In genomic region chr4:141497627-141498026, GRCh38 we compare ENCODE assay signal across 1 cellular context.
TF ChIP-seq lines count a peak whose summit lies in the region.

No MANE protein-coding gene starts in this region.

TF ChIP-seq in GM12878, 131 proteins besides CTCF, POLR2A, EP300 and RAD21 (continued from another document and continues in another):
- TF ChIP-seq CUX1 (IDR thresholded peaks at IDR 0.05; ENCODE audit: insufficient replicate concordance, low read depth, low read length) (no peak), JUND (IDR thresholded peaks at IDR 0.05; ENCODE audit: low read depth, low read length) (no peak; the same call in 1 of the 2 replicates), USF2 (IDR thresholded peaks at IDR 0.05; ENCODE audit: borderline replicate concordance, low read depth, low read length) (no peak), TCF3 (IDR thresholded peaks at IDR 0.05; ENCODE audit: borderline replicate concordance, insufficient read depth, low read depth, low read length) (peak; percentile 59; the same call in 1 of the 2 replicates), STAT3 (IDR thresholded peaks at IDR 0.05; ENCODE audit: low read depth, low read length) (no peak), GABPA (IDR thresholded peaks at IDR 0.05; ENCODE audit: low read depth) (no peak), SIN3A (IDR thresholded peaks at IDR 0.05; ENCODE audit: low read depth, low read length) (no peak), CEBPB (IDR thresholded peaks at IDR 0.05; ENCODE audit: borderline replicate concordance in 1 of 2, low read depth in 2 of 2, low read length in 2 of 2) (no peak), HDAC2 (IDR thresholded peaks at IDR 0.05) (no peak), LARP7 (IDR thresholded peaks at IDR 0.05) (no peak), ATF7 (IDR thresholded peaks at IDR 0.05; ENCODE audit: low read depth) (no peak), RB1 (IDR thresholded peaks at IDR 0.05; ENCODE audit: borderline replicate concordance) (no peak), RELB (IDR thresholded peaks at IDR 0.05; ENCODE audit: low read depth) (no peak), KAT2A (conservative IDR thresholded peaks at IDR 0.05; ENCODE audit: control insufficient read depth, low read depth, low read length) (no peak), RELA (IDR thresholded peaks at IDR 0.05; ENCODE audit: borderline replicate concordance, partially characterized antibody) (no peak), SMAD5 (IDR thresholded peaks at IDR 0.05; ENCODE audit: low read depth) (no peak), BCLAF1 (IDR thresholded peaks at IDR 0.05) (no peak), ZSCAN29 (IDR thresholded peaks at IDR 0.05) (no peak), CBX5 (IDR thresholded peaks at IDR 0.05; ENCODE audit: low read depth) (no peak), IRF3 (IDR thresholded peaks at IDR 0.05) (no peak), CEBPZ (IDR thresholded peaks at IDR 0.05; ENCODE audit: low read depth, low read length) (no peak), NBN (IDR thresholded peaks at IDR 0.05) (no peak), EZH2 (IDR thresholded peaks at IDR 0.05; ENCODE audit: borderline replicate concordance, control insufficient read depth, low read depth, low read length) (no peak), ZBTB11 (CRISPR knock-in tag; IDR thresholded peaks at IDR 0.05) (no peak), SMAD1 (IDR thresholded peaks at IDR 0.05; ENCODE audit: low read depth, partially characterized antibody) (no peak), ZBTB4 (CRISPR knock-in tag; IDR thresholded peaks at IDR 0.05) (no peak), CBX3 (IDR thresholded peaks at IDR 0.05; ENCODE audit: borderline replicate concordance, low read depth) (no peak), STAT1 (conservative IDR thresholded peaks at IDR 0.05) (no peak), FOXM1 (IDR thresholded peaks at IDR 0.05; ENCODE audit: low read depth, low read length) (0 out of 2 replicates have a peak, but pooled peaks have one; percentile 24), IKZF1 (conservative IDR thresholded peaks at IDR 0.05) (no peak; the same call in 1 of the 2 replicates)
